16 cellular contexts compared by ENCODE assay signal in genomic region chr7:129741011-129741410, GRCh38.
DNase-seq lines count a peak whose midpoint lies in the region; ATAC-seq, FAIRE-seq and TF ChIP-seq lines count a peak whose summit lies in the region.
"Had no signal": no experiment of that assay in that cellular context is flagged by ENCODE, and none has a peak within 500 bp of the region (broad histone marks: within the 10 kb centered on the region; RNA-seq: fewer than 3 reads in every experiment).

No MANE protein-coding gene starts in this region.

- in situ Hi-C loops in HAP-1 (cut with MboI; ENCODE audit: low sequenced_read_pairs) = no loop called here

- TF ChIP-seq CTCF in C4-2B (conservative IDR thresholded peaks at IDR 0.05) = no peak
- TF ChIP-seq CTCF in VCaP (conservative IDR thresholded peaks at IDR 0.05) = no peak
- no peak for TF ChIP-seq CTCF in neural progenitor cell (IDR thresholded peaks at IDR 0.05)

- no peak for FAIRE-seq in frontal cortex (lab: Jason Lieb, UNC)
- FAIRE-seq: A549, GM12891, GM18507, HTR-8/SVneo had no signal

- H4K20me1 ChIP-seq in neural progenitor cell (ENCODE audit: low read depth) = peaks cover 13% of the 10 kb centered on the region

- no peak for DNase-seq in Right ventricle myocardium superior
- no peak for DNase-seq in neural progenitor cell (ENCODE audit: low spot score)
- no peak for DNase-seq in activated T-cell treated with anti-CD3 and anti-CD28 coated beads, Interleukin-2, amount 50 U/mL, for 48 hours
- DNase-seq in HAP-1 (ENCODE audit: low spot score in 2 of 2) = no peak
- no peak for DNase-seq in NCI-H187 treated with DMSO at 0.1 percent for 48 hours (lab: John Stamatoyannopoulos, UW)
- DNase-seq in frontal cortex (ENCODE audit: low spot score in 2 of 2) = no peak
- DNase-seq: OCI-M1 had no signal

- peaks cover 20% of the 10 kb centered on the region for H3K4me1 Mint-ChIP-seq in neural progenitor cell

- H3K9ac ChIP-seq in neural progenitor cell = no peak overlapping the region
- H3K9ac ChIP-seq: BLaER1 treated with 17β-estradiol and CSF1 and Interleukin-3, amounts not matched to agents 10 nM and 100 nM had no signal

- intact Hi-C loops in Right ventricle myocardium superior (cut with DNase I) = no loop called here

- H3K36me3 ChIP-seq in neural progenitor cell (no peaks in the 10 kb centered on the region), HAP-1 (replicated peaks) (no peaks in the 10 kb centered on the region; the same call in 1 of the 2 replicates)

- H3K4me2 ChIP-seq in neural progenitor cell = peak overlapping the region; percentile 43
- H3K4me2 ChIP-seq: A549 had no signal

- H3K36me3 Mint-ChIP-seq in neural progenitor cell = peaks cover 14% of the 10 kb centered on the region

- H3K27me3 ChIP-seq in neural progenitor cell (no peaks in the 10 kb centered on the region), HAP-1 (ENCODE audit: low read depth) (no peaks in the 10 kb centered on the region)
- H3K27me3 ChIP-seq: BLaER1 treated with 17β-estradiol and CSF1 and Interleukin-3, amounts not matched to agents 10 nM and 100 nM; SJCRH30 had no signal

- no peak overlapping the region for H3K4me3 ChIP-seq in neural progenitor cell
- no peak overlapping the region for H3K4me3 ChIP-seq in HAP-1
- H3K4me3 ChIP-seq: A549; BLaER1 treated with 17β-estradiol and CSF1 and Interleukin-3, amounts not matched to agents 10 nM and 100 nM; SJCRH30 had no signal

- no peaks in the 10 kb centered on the region for H3K9me3 Mint-ChIP-seq in neural progenitor cell

- peak; percentile 48 for ATAC-seq in Right ventricle myocardium superior (ENCODE audit: poor library complexity)
- ATAC-seq: A549 had no signal

- no peak overlapping the region for H3K27ac Mint-ChIP-seq in neural progenitor cell

- H3F3A ChIP-seq in neural progenitor cell (ENCODE audit: low read depth) = peaks cover 28% of the 10 kb centered on the region

- H2AFZ ChIP-seq in neural progenitor cell (replicated peaks) = no peak overlapping the region

- peak overlapping the region; percentile 34 for H3K27ac ChIP-seq in C4-2B
- H3K27ac ChIP-seq in VCaP = peak overlapping the region; percentile 87
- H3K27ac ChIP-seq in neural progenitor cell = no peak overlapping the region
- H3K27ac ChIP-seq: A549; BLaER1 treated with 17β-estradiol and CSF1 and Interleukin-3, amounts not matched to agents 10 nM and 100 nM; HL-60; SJCRH30 had no signal

- H3K4me3 Mint-ChIP-seq in neural progenitor cell = no peak overlapping the region

- peaks cover 30% of the 10 kb centered on the region for H3K4me1 ChIP-seq in neural progenitor cell
- no peaks in the 10 kb centered on the region for H3K4me1 ChIP-seq in HAP-1
- H3K4me1 ChIP-seq: A549 had no signal

- H3K79me2 ChIP-seq in neural progenitor cell (ENCODE audit: low read depth) = no peaks in the 10 kb centered on the region

- H3K9me3 ChIP-seq in neural progenitor cell (ENCODE audit: low read depth) (no peaks in the 10 kb centered on the region), HAP-1 (no peaks in the 10 kb centered on the region)
- H3K9me3 ChIP-seq: A549; BLaER1 treated with 17β-estradiol and CSF1 and Interleukin-3, amounts not matched to agents 10 nM and 100 nM; SJCRH30 had no signal

- no peaks in the 10 kb centered on the region for H3K27me3 Mint-ChIP-seq in neural progenitor cell (ENCODE audit: insufficient read depth, low read depth)
